ENCODE assay signal across 19 cellular contexts in genomic region chr1:203410117-203410900, GRCh38. TPM values are rescaled to one million over a fixed set of nuclear protein-coding genes. Genes with fewer than 3 reads are reported as not detected.
A peak's percentile ranks its signal among the peaks of the same experiment; 100 is the strongest.
DNase-seq lines count a peak whose midpoint lies in the region; ATAC-seq and TF ChIP-seq lines count a peak whose summit lies in the region.
"Had no signal": no experiment of that assay in that cellular context is flagged by ENCODE, and none has a peak within 500 bp of the region (broad histone marks: within the 10 kb centered on the region; RNA-seq: fewer than 3 reads in every experiment).

No MANE protein-coding gene starts in this region.

- peaks cover 0 to 7% of the 10 kb centered on the region in 2 donors for H3K36me3 Mint-ChIP-seq in naive B cell
- H3K36me3 Mint-ChIP-seq in activated T-cell treated with anti-CD3 and anti-CD28 coated beads, Interleukin-2, amount 50 U/mL, for 24 hours (ENCODE audit: low read depth), result no peaks in the 10 kb centered on the region
- H3K36me3 Mint-ChIP-seq: natural killer cell; stimulated activated effector memory CD8-positive, alpha-beta T cell treated with anti-CD3 and anti-CD28 coated beads, Interleukin-12 subunit alpha, Interleukin-12 subunit beta, amount 100 ng/mL, for 72 hours had no signal

- peaks cover 0 to 9% (median 8%) of the 10 kb centered on the region in 3 donors for H3K27me3 Mint-ChIP-seq in naive B cell
- H3K27me3 Mint-ChIP-seq in activated T-cell treated with anti-CD3 and anti-CD28 coated beads, Interleukin-2, amount 50 U/mL, for 24 hours, result peaks cover 44% of the 10 kb centered on the region

- H3K27me3 ChIP-seq in left ventricle myocardium inferior (ENCODE audit: low read depth), result no peaks in the 10 kb centered on the region
- no peaks in the 10 kb centered on the region for H3K27me3 ChIP-seq in right atrium auricular region
- H3K27me3 ChIP-seq in aorta (ENCODE audit: control insufficient read depth in 1 of 2, insufficient read depth in 2 of 2, low read length in 1 of 2), result no peaks in the 10 kb centered on the region
- H3K27me3 ChIP-seq: cardiac muscle cell, heart right ventricle had no signal

- TF ChIP-seq CTCF in left ventricle myocardium inferior (IDR thresholded peaks at IDR 0.05; ENCODE audit: borderline replicate concordance) (no peak), right atrium auricular region (IDR thresholded peaks at IDR 0.05) (no peak)

- DNase-seq in left ventricle myocardium inferior, result no peak
- DNase-seq in right atrium auricular region (ENCODE audit: low spot score), result no peak
- DNase-seq in naive B cell, result peak; percentile 5
- DNase-seq in aorta, result no peak
- no peak for DNase-seq in GF-D8 (lab: John Stamatoyannopoulos, UW)
- DNase-seq in activated T-cell treated with anti-CD3 and anti-CD28 coated beads, Interleukin-2, amount 50 U/mL, for 24 hours, result no peak
- DNase-seq: activated CD4-positive, alpha-beta memory T cell treated with anti-CD3 and anti-CD28 coated beads, Interleukin-2, amount 10 ng/mL, durations not matched to agents 7 days and 5 days; activated T-cell treated with anti-CD3 and anti-CD28 coated beads, Interleukin-2, amount 50 U/mL, for 72 hours; GM23248; heart right ventricle; natural killer cell; NCI-H1930; NCI-H510A had no signal

- H3K27ac Mint-ChIP-seq in naive B cell, result peak overlapping the region in 5 of 6 donors; percentile 6 to 82 (median 61)
- no peak overlapping the region for H3K27ac Mint-ChIP-seq in activated T-cell treated with anti-CD3 and anti-CD28 coated beads, Interleukin-2, amount 50 U/mL, for 24 hours
- H3K27ac Mint-ChIP-seq: activated CD4-positive, alpha-beta memory T cell treated with anti-CD3 and anti-CD28 coated beads, Interleukin-2, amount 10 ng/mL, durations not matched to agents 7 days and 5 days; activated T-cell treated with anti-CD3 and anti-CD28 coated beads, Interleukin-2, amount 50 U/mL, for 72 hours; natural killer cell; progenitor cell of endocrine pancreas; stimulated activated effector memory CD8-positive, alpha-beta T cell treated with anti-CD3 and anti-CD28 coated beads, Interleukin-12 subunit alpha, Interleukin-12 subunit beta, amount 100 ng/mL, for 72 hours had no signal

- no peaks in the 10 kb centered on the region for H3K36me3 ChIP-seq in left ventricle myocardium inferior
- H3K36me3 ChIP-seq in right atrium auricular region, result no peaks in the 10 kb centered on the region
- H3K36me3 ChIP-seq in aorta (ENCODE audit: control insufficient read depth in 1 of 2, insufficient read depth in 2 of 2, low read length in 1 of 2), result no peaks in the 10 kb centered on the region
- H3K36me3 ChIP-seq: cardiac muscle cell, heart right ventricle had no signal

- H3K9me3 ChIP-seq in left ventricle myocardium inferior (replicated peaks) (peaks cover 4% of the 10 kb centered on the region), right atrium auricular region (no peaks in the 10 kb centered on the region), aorta (ENCODE audit: control insufficient read depth, low read length) (no peaks in the 10 kb centered on the region)

- peaks cover 4 to 46% (median 33%) of the 10 kb centered on the region in 7 donors for H3K9me3 Mint-ChIP-seq in naive B cell
- peaks cover 10% of the 10 kb centered on the region for H3K9me3 Mint-ChIP-seq in activated T-cell treated with anti-CD3 and anti-CD28 coated beads, Interleukin-2, amount 50 U/mL, for 24 hours
- H3K9me3 Mint-ChIP-seq: activated CD4-positive, alpha-beta memory T cell treated with anti-CD3 and anti-CD28 coated beads, Interleukin-2, amount 10 ng/mL, durations not matched to agents 7 days and 5 days had no signal

- peak overlapping the region in 7 of 8 donors; percentile 5 to 76 (median 52) for H3K4me3 Mint-ChIP-seq in naive B cell
- no peak overlapping the region for H3K4me3 Mint-ChIP-seq in activated T-cell treated with anti-CD3 and anti-CD28 coated beads, Interleukin-2, amount 50 U/mL, for 24 hours
- H3K4me3 Mint-ChIP-seq: activated CD4-positive, alpha-beta memory T cell treated with anti-CD3 and anti-CD28 coated beads, Interleukin-2, amount 10 ng/mL, durations not matched to agents 7 days and 5 days; activated T-cell treated with anti-CD3 and anti-CD28 coated beads, Interleukin-2, amount 50 U/mL, for 72 hours; natural killer cell; stimulated activated effector memory CD8-positive, alpha-beta T cell treated with anti-CD3 and anti-CD28 coated beads, Interleukin-12 subunit alpha, Interleukin-12 subunit beta, amount 100 ng/mL, for 72 hours had no signal

- WGBS in aorta, 2 donors, result 2 to 5% methylated on average over 7 of the region's 7 CpGs

- peaks cover 21 to 31% (median 25%) of the 10 kb centered on the region in 3 donors for H3K4me1 Mint-ChIP-seq in naive B cell
- no peaks in the 10 kb centered on the region for H3K4me1 Mint-ChIP-seq in activated T-cell treated with anti-CD3 and anti-CD28 coated beads, Interleukin-2, amount 50 U/mL, for 24 hours (ENCODE audit: low read depth)
- H3K4me1 Mint-ChIP-seq: activated CD4-positive, alpha-beta memory T cell treated with anti-CD3 and anti-CD28 coated beads, Interleukin-2, amount 10 ng/mL, durations not matched to agents 7 days and 5 days; natural killer cell; stimulated activated effector memory CD8-positive, alpha-beta T cell treated with anti-CD3 and anti-CD28 coated beads, Interleukin-12 subunit alpha, Interleukin-12 subunit beta, amount 100 ng/mL, for 72 hours had no signal

- H3K27ac ChIP-seq in left ventricle myocardium inferior (replicated peaks) (peak overlapping the region; percentile 80), right atrium auricular region (peak overlapping the region in 1 of 2 donors; percentile 35), aorta (ENCODE audit: low read depth in 1 of 2, low read length in 2 of 2) (peak overlapping the region; percentile 18 to 36)
- H3K27ac ChIP-seq: cardiac muscle cell, GM23248 had no signal

- no peak overlapping the region for H3K4me3 ChIP-seq in left ventricle myocardium inferior
- H3K4me3 ChIP-seq in right atrium auricular region, result no peak overlapping the region
- H3K4me3 ChIP-seq in aorta (ENCODE audit: low read length in 2 of 2), result no peak overlapping the region
- H3K4me3 ChIP-seq: cardiac muscle cell, GM23248, heart right ventricle had no signal

- peak; percentile 21; the same call in 1 of the 2 replicates for TF ChIP-seq POLR2A in Raji (IDR thresholded peaks at IDR 0.05; ENCODE audit: insufficient read depth, low read depth, low read length)

- intact Hi-C loops in left ventricle myocardium inferior (cut with micrococcal nuclease), result no loop called here
- intact Hi-C loops in aorta (cut with DNase I), result no loop called here

- peak; percentile 60 to 78 for ATAC-seq in naive B cell (ENCODE audit: low read depth in 2 of 2)
- ATAC-seq in aorta (ENCODE audit: low FRiP score), result peak; percentile 58
- no peak for ATAC-seq in GM18519 (IDR thresholded peaks at IDR 0.05; ENCODE audit: low FRiP score, unreplicated experiment)
- ATAC-seq: activated T-cell treated with anti-CD3 and anti-CD28 coated beads, Interleukin-2, amount 50 U/mL, for 72 hours; natural killer cell; Panc1; stimulated activated effector memory CD8-positive, alpha-beta T cell treated with anti-CD3 and anti-CD28 coated beads, Interleukin-12 subunit alpha, Interleukin-12 subunit beta, amount 100 ng/mL, for 72 hours had no signal

- H3K4me1 ChIP-seq in left ventricle myocardium inferior, result peaks cover 50% of the 10 kb centered on the region
- peaks cover 0 to 48% of the 10 kb centered on the region in 2 donors for H3K4me1 ChIP-seq in right atrium auricular region
- H3K4me1 ChIP-seq in aorta (ENCODE audit: control insufficient read depth in 1 of 2, insufficient read depth in 2 of 2, low read length in 2 of 2), result peaks cover 4 to 8% of the 10 kb centered on the region in 2 donors

RNA-seq across cellular contexts. Expression of gene FMOD, which starts 59.4 kb away (rescaled TPM):
- total RNA-seq in left ventricle myocardium inferior, result 11.2 TPM
- 100 to 1,000 TPM in 1 of 2 donors, 10 to 100 TPM in 1; 34.2 to 122 TPM for total RNA-seq in right atrium auricular region
- polyA plus RNA-seq in naive B cell (ENCODE audit: low read depth in 6 of 6), result not detected
- total RNA-seq in aorta, result 100 to 1,000 TPM; 204 to 353 TPM
- polyA plus RNA-seq in aorta, result 100 to 1,000 TPM; 159 to 177 TPM
- total RNA-seq: natural killer cell had no signal
